ENCODE assay signal across 1 cellular context in the genomic region with DNA sequence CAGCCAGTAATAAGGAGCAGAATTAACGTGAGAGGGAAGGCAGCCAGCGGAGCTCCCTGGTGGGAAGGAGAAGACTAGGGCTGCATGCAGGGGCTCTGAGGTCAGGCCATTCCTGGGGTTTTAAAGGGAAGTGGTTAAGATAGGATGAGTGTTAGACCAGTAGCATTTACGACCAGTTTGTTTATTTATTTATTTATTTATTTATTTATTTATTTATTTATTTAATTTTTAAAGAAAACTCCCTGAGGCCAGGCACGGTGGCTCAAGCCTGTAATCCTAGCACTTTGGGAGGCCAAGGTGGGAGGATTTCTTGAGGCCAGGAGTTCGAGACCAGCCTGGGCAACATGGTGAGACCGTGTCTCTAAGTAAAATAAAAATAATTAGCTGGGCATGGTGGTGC.
TF ChIP-seq lines count a peak whose summit lies in the region.

No MANE protein-coding gene starts in this region.

TF ChIP-seq in GM23338, 12 proteins besides CTCF, POLR2A, EP300 and RAD21 (continued from another document):
- TF ChIP-seq ZNF114 (CRISPR knock-in tag; IDR thresholded peaks at IDR 0.05) (no peak), CREB1 (CRISPR knock-in tag; IDR thresholded peaks at IDR 0.05; ENCODE audit: low read depth) (no peak), STAT1 (IDR thresholded peaks at IDR 0.05; ENCODE audit: unreplicated experiment) (no peak), ZNF331 (CRISPR knock-in tag; IDR thresholded peaks at IDR 0.05; ENCODE audit: low read depth) (no peak), NANOG (IDR thresholded peaks at IDR 0.05; ENCODE audit: borderline replicate concordance) (no peak), JUNB (IDR thresholded peaks at IDR 0.05; ENCODE audit: unreplicated experiment) (no peak), POLR2AphosphoS5 (IDR thresholded peaks at IDR 0.05; ENCODE audit: low read depth) (no peak)
- TF ChIP-seq, protein P1, sequence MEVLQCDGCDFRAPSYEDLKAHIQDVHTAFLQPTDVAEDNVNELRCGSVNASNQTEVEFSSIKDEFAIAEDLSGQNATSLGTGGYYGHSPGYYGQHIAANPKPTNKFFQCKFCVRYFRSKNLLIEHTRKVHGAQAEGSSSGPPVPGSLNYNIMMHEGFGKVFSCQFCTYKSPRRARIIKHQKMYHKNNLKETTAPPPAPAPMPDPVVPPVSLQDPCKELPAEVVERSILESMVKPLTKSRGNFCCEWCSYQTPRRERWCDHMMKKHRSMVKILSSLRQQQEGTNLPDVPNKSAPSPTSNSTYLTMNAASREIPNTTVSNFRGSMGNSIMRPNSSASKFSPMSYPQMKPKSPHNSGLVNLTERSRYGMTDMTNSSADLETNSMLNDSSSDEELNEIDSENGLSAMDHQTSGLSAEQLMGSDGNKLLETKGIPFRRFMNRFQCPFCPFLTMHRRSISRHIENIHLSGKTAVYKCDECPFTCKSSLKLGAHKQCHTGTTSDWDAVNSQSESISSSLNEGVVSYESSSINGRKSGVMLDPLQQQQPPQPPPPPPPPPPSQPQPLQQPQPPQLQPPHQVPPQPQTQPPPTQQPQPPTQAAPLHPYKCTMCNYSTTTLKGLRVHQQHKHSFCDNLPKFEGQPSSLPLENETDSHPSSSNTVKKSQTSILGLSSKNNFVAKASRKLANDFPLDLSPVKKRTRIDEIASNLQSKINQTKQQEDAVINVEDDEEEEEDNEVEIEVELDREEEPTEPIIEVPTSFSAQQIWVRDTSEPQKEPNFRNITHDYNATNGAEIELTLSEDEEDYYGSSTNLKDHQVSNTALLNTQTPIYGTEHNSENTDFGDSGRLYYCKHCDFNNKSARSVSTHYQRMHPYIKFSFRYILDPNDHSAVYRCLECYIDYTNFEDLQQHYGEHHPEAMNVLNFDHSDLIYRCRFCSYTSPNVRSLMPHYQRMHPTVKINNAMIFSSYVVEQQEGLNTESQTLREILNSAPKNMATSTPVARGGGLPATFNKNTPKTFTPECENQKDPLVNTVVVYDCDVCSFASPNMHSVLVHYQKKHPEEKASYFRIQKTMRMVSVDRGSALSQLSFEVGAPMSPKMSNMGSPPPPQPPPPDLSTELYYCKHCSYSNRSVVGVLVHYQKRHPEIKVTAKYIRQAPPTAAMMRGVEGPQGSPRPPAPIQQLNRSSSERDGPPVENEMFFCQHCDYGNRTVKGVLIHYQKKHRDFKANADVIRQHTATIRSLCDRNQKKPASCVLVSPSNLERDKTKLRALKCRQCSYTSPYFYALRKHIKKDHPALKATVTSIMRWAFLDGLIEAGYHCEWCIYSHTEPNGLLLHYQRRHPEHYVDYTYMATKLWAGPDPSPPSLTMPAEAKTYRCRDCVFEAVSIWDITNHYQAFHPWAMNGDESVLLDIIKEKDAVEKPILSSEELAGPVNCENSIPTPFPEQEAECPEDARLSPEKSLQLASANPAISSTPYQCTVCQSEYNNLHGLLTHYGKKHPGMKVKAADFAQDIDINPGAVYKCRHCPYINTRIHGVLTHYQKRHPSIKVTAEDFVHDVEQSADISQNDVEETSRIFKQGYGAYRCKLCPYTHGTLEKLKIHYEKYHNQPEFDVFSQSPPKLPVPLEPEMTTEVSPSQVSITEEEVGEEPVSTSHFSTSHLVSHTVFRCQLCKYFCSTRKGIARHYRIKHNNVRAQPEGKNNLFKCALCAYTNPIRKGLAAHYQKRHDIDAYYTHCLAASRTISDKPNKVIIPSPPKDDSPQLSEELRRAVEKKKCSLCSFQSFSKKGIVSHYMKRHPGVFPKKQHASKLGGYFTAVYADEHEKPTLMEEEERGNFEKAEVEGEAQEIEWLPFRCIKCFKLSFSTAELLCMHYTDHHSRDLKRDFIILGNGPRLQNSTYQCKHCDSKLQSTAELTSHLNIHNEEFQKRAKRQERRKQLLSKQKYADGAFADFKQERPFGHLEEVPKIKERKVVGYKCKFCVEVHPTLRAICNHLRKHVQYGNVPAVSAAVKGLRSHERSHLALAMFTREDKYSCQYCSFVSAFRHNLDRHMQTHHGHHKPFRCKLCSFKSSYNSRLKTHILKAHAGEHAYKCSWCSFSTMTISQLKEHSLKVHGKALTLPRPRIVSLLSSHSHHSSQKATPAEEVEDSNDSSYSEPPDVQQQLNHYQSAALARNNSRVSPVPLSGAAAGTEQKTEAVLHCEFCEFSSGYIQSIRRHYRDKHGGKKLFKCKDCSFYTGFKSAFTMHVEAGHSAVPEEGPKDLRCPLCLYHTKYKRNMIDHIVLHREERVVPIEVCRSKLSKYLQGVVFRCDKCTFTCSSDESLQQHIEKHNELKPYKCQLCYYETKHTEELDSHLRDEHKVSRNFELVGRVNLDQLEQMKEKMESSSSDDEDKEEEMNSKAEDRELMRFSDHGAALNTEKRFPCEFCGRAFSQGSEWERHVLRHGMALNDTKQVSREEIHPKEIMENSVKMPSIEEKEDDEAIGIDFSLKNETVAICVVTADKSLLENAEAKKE (CRISPR knock-in tag; IDR thresholded peaks at IDR 0.05): no peak
